8 cellular contexts compared by ENCODE assay signal in genomic region chr19:1906985-1907562, GRCh38. TPM values are rescaled to one million over a fixed set of nuclear protein-coding genes. Genes with fewer than 3 reads are reported as not detected.
DNase-seq lines count a peak whose midpoint lies in the region; FAIRE-seq and TF ChIP-seq lines count a peak whose summit lies in the region.
"Had no signal": no experiment of that assay in that cellular context is flagged by ENCODE, and none has a peak within 500 bp of the region (broad histone marks: within the 10 kb centered on the region; RNA-seq: fewer than 3 reads in every experiment).

No MANE protein-coding gene starts in this region.

- H3K36me3 Mint-ChIP-seq in activated naive CD4-positive, alpha-beta T cell treated with anti-CD3 and anti-CD28 coated beads, Interleukin-2, amount 10 ng/mL, durations not matched to agents 7 days and 5 days, result peaks cover 11% of the 10 kb centered on the region
- peaks cover 1% of the 10 kb centered on the region for H3K36me3 Mint-ChIP-seq in activated naive CD4-positive, alpha-beta T cell treated with anti-CD3 and anti-CD28 coated beads for 36 hours (ENCODE audit: low read depth)

- no peak for TF ChIP-seq POLR2A in transverse colon (IDR thresholded peaks at IDR 0.05)

- H3K9me3 ChIP-seq in esophagus (ENCODE audit: control insufficient read depth in 2 of 2, insufficient read depth in 1 of 2, low read depth in 1 of 2, low read length in 1 of 2) (no peaks in the 10 kb centered on the region), transverse colon (no peaks in the 10 kb centered on the region)

- intact Hi-C loops in activated naive CD4-positive, alpha-beta T cell treated with anti-CD3 and anti-CD28 coated beads for 36 hours (cut with micrococcal nuclease), result loop anchor here (5.0 kb wide), 1 partner anchor 110 kb away; the partner anchor contains the start of gene BTBD2
- intact Hi-C loops in transverse colon (cut with DNase I; ENCODE audit: low total_unique reads), result no loop called here

- H3K36me3 ChIP-seq in esophagus (ENCODE audit: control insufficient read depth in 2 of 2, insufficient read depth in 2 of 2, low read length in 1 of 2) (peaks cover 0 to 2% of the 10 kb centered on the region in 2 donors), transverse colon (no peaks in the 10 kb centered on the region)

- CTCF ChIA-PET in activated naive CD4-positive, alpha-beta T cell treated with anti-CD3 and anti-CD28 coated beads, Interleukin-2, amount 10 ng/mL, durations not matched to agents 7 days and 5 days (lab: Charles Lee), result no interaction called here
- CTCF ChIA-PET in activated naive CD4-positive, alpha-beta T cell treated with anti-CD3 and anti-CD28 coated beads for 36 hours (lab: Charles Lee), result no interaction called here

- WGBS in esophagus, 2 donors, result 83 to 84% methylated on average over 10 of the region's 10 CpGs
- WGBS in transverse colon (ENCODE audit: low coverage in 1 of 2), 2 donors, result 74 to 76% methylated on average over 5 to 10 of the region's 10 CpGs

- H3K4me3 ChIP-seq in esophagus (ENCODE audit: low read depth in 1 of 2, low read length in 2 of 2), result no peak overlapping the region
- H3K4me3 ChIP-seq in transverse colon, result peak overlapping the region in 2 of 4 donors; percentile 34 to 48

- H3K9me3 Mint-ChIP-seq in activated naive CD4-positive, alpha-beta T cell treated with anti-CD3 and anti-CD28 coated beads, Interleukin-2, amount 10 ng/mL, durations not matched to agents 7 days and 5 days, result no peaks in the 10 kb centered on the region
- H3K9me3 Mint-ChIP-seq in activated naive CD4-positive, alpha-beta T cell treated with anti-CD3 and anti-CD28 coated beads for 36 hours, result no peaks in the 10 kb centered on the region
- H3K9me3 Mint-ChIP-seq: endodermal cell had no signal

- H3K4me1 Mint-ChIP-seq in activated naive CD4-positive, alpha-beta T cell treated with anti-CD3 and anti-CD28 coated beads, Interleukin-2, amount 10 ng/mL, durations not matched to agents 7 days and 5 days, result peaks cover 61% of the 10 kb centered on the region
- H3K4me1 Mint-ChIP-seq in activated naive CD4-positive, alpha-beta T cell treated with anti-CD3 and anti-CD28 coated beads for 36 hours (ENCODE audit: low read depth), result peaks cover 47% of the 10 kb centered on the region

- H3K27me3 ChIP-seq in esophagus (ENCODE audit: control insufficient read depth in 1 of 2, insufficient read depth in 2 of 2, low read length in 2 of 2) (no peaks in the 10 kb centered on the region), transverse colon (no peaks in the 10 kb centered on the region)

- H3K27ac ChIP-seq in esophagus (ENCODE audit: low read depth in 2 of 2, low read length in 1 of 2), result peak overlapping the region; percentile 87 to 93
- H3K27ac ChIP-seq in transverse colon, result peak overlapping the region; percentile 88 to 92 (median 92)

- in situ Hi-C loops in transverse colon (cut with MboI; ENCODE audit: low pct_ligation_motif_present in 1 of 4, low pct_unique_long_range_greater_than_20kb in 1 of 4, low sequenced_read_pairs in 3 of 4), result no loop called here

- H3K27ac Mint-ChIP-seq in activated naive CD4-positive, alpha-beta T cell treated with anti-CD3 and anti-CD28 coated beads, Interleukin-2, amount 10 ng/mL, durations not matched to agents 7 days and 5 days, result no peak overlapping the region
- H3K27ac Mint-ChIP-seq in activated naive CD4-positive, alpha-beta T cell treated with anti-CD3 and anti-CD28 coated beads for 36 hours, result no peak overlapping the region
- H3K27ac Mint-ChIP-seq: endodermal cell had no signal

- no peak for FAIRE-seq in urothelium cell line (lab: Jason Lieb, UNC)

- H3K27me3 Mint-ChIP-seq in activated naive CD4-positive, alpha-beta T cell treated with anti-CD3 and anti-CD28 coated beads, Interleukin-2, amount 10 ng/mL, durations not matched to agents 7 days and 5 days, result no peaks in the 10 kb centered on the region
- H3K27me3 Mint-ChIP-seq in activated naive CD4-positive, alpha-beta T cell treated with anti-CD3 and anti-CD28 coated beads for 36 hours (ENCODE audit: low read depth), result no peaks in the 10 kb centered on the region

- H3K4me1 ChIP-seq in esophagus (ENCODE audit: control insufficient read depth in 2 of 2, insufficient read depth in 2 of 2, low read length in 1 of 2) (peaks cover 11 to 18% of the 10 kb centered on the region in 2 donors), transverse colon (peaks cover 11 to 62% (median 51%) of the 10 kb centered on the region in 4 donors)

- TF ChIP-seq CTCF in transverse colon (IDR thresholded peaks at IDR 0.05), result peak in 1 of 5 experiments; percentile 6

- H3K4me3 Mint-ChIP-seq in activated naive CD4-positive, alpha-beta T cell treated with anti-CD3 and anti-CD28 coated beads, Interleukin-2, amount 10 ng/mL, durations not matched to agents 7 days and 5 days, result peak overlapping the region; percentile 28
- H3K4me3 Mint-ChIP-seq in activated naive CD4-positive, alpha-beta T cell treated with anti-CD3 and anti-CD28 coated beads for 36 hours, result no peak overlapping the region

- no peak for DNase-seq in activated naive CD4-positive, alpha-beta T cell treated with anti-CD3 and anti-CD28 coated beads, Interleukin-2, amount 10 ng/mL, durations not matched to agents 7 days and 5 days
- no peak for DNase-seq in activated naive CD4-positive, alpha-beta T cell treated with anti-CD3 and anti-CD28 coated beads for 36 hours
- DNase-seq in transverse colon (no peak), SIG-M5 treated with dmso at 0.1 percent for 504 hours (lab: John Stamatoyannopoulos, UW; ENCODE audit: unreplicated experiment) (no peak), urothelium cell line (ENCODE audit: low spot score) (no peak)
- DNase-seq: KBM-7 had no signal

- TF ChIP-seq EP300 in transverse colon (IDR thresholded peaks at IDR 0.05; ENCODE audit: low read depth), result no peak

RNA-seq across cellular contexts. Expression of gene ADAT3, which starts 1.9 kb away (rescaled TPM):
- 1 to 10 TPM; 3.0 to 3.4 TPM for total RNA-seq in activated naive CD4-positive, alpha-beta T cell treated with anti-CD3 and anti-CD28 coated beads for 36 hours
- polyA plus RNA-seq in esophagus, result 1 to 10 TPM; 6.4 to 6.9 TPM
- total RNA-seq in transverse colon, result 10 to 100 TPM; 18.7 to 73.2 (median 30.3) TPM

RNA-seq across cellular contexts. Expression of gene SCAMP4, which starts 1.9 kb away (rescaled TPM):
- total RNA-seq in activated naive CD4-positive, alpha-beta T cell treated with anti-CD3 and anti-CD28 coated beads for 36 hours, result 10 to 100 TPM; 12.1 to 14.5 TPM
- 10 to 100 TPM; 29.0 to 38.6 TPM for polyA plus RNA-seq in esophagus
- 100 to 1,000 TPM in 1 of 4 donors, 10 to 100 TPM in 3; 25.1 to 119 (median 86.6) TPM for total RNA-seq in transverse colon

RNA-seq across cellular contexts. Expression of gene ABHD17A, which starts 21.8 kb away (rescaled TPM):
- 10 to 100 TPM; 79.3 to 79.9 TPM for total RNA-seq in activated naive CD4-positive, alpha-beta T cell treated with anti-CD3 and anti-CD28 coated beads for 36 hours
- 10 to 100 TPM; 73.9 to 76.2 TPM for polyA plus RNA-seq in esophagus
- 100 to 1,000 TPM in 3 of 4 donors, 10 to 100 TPM in 1; 90.0 to 179 (median 140) TPM for total RNA-seq in transverse colon

RNA-seq across cellular contexts. Expression of gene CSNK1G2, which starts 33.9 kb away (rescaled TPM):
- 10 to 100 TPM; 50.6 to 51.0 TPM for total RNA-seq in activated naive CD4-positive, alpha-beta T cell treated with anti-CD3 and anti-CD28 coated beads for 36 hours
- 10 to 100 TPM; 59.9 to 63.7 TPM for polyA plus RNA-seq in esophagus
- 100 to 1,000 TPM in 2 of 4 donors, 10 to 100 TPM in 2; 75.0 to 321 (median 140) TPM for total RNA-seq in transverse colon

RNA-seq across cellular contexts. Expression of gene KLF16, which starts 43.7 kb away (rescaled TPM):
- 10 to 100 TPM; 13.5 to 15.0 TPM for total RNA-seq in activated naive CD4-positive, alpha-beta T cell treated with anti-CD3 and anti-CD28 coated beads for 36 hours
- polyA plus RNA-seq in esophagus, result 10 to 100 TPM in 1 of 2 donors, 1 to 10 TPM in 1; 9.3 to 13.5 TPM
- total RNA-seq in transverse colon, result 10 to 100 TPM in 3 of 4 donors, 1 to 10 TPM in 1; 9.0 to 18.3 (median 11.6) TPM

Comparison
In these comparisons a context has a peak if more than half of its experiments do, and no peak if none do; other contexts are left out.
1. RNA of gene ADAT3, which starts 1.9 kb away (total RNA-seq): 18.7 to 73.2 TPM in transverse colon; 3.0 to 3.4 TPM in activated naive CD4-positive, alpha-beta T cell treated with anti-CD3 and anti-CD28 coated beads for 36 hours; every median in the first group is over 4 times any median in the second.